In genomic region chr12:55780695-55781094, GRCh38 we compare ENCODE assay signal across 19 cellular contexts. TPM values are rescaled to one million over a fixed set of nuclear protein-coding genes. Genes with fewer than 3 reads are reported as not detected.
DNase-seq lines count a peak whose midpoint lies in the region; ATAC-seq, FAIRE-seq and TF ChIP-seq lines count a peak whose summit lies in the region.
"Had no signal": no experiment of that assay in that cellular context is flagged by ENCODE, and none has a peak within 500 bp of the region (broad histone marks: within the 10 kb centered on the region; RNA-seq: fewer than 3 reads in every experiment).

No MANE protein-coding gene starts in this region.

- POLR2A ChIA-PET in OCI-LY7 (lab: Charles Lee): interaction anchor here (0.5 to 1.3 kb wide), 4 partner anchors 8 to 36 kb away, joined by 3 to 4 read pairs (median 3); no protein-coding TSS in a partner anchor

- no peaks in the 10 kb centered on the region for H3K9me3 Mint-ChIP-seq in activated CD4-positive, alpha-beta T cell treated with anti-CD3 and anti-CD28 coated beads, Interleukin-2, amount 10 ng/mL, durations not matched to agents 24 days and 14 days
- H3K9me3 Mint-ChIP-seq in astrocyte (ENCODE audit: unreplicated experiment): no peaks in the 10 kb centered on the region
- H3K9me3 Mint-ChIP-seq: activated naive CD4-positive, alpha-beta T cell treated with anti-CD3 and anti-CD28 coated beads, Interleukin-2, amount 50 U/mL, for 72 hours; CD14-positive monocyte; natural killer cell treated with Interleukin-12 subunit alpha and Interleukin-12 subunit beta and Interleukin-15 and Interleukin-18, amount 100 ng/mL, for 72 hours had no signal

- no peak overlapping the region for H4K8ac ChIP-seq in trophoblast cell (ENCODE audit: low read depth, low read length)

- no peak overlapping the region for H3K18ac ChIP-seq in trophoblast cell (ENCODE audit: low read length)

- H3K4me1 Mint-ChIP-seq in activated CD4-positive, alpha-beta T cell treated with anti-CD3 and anti-CD28 coated beads, Interleukin-2, amount 10 ng/mL, durations not matched to agents 24 days and 14 days: peaks cover 21% of the 10 kb centered on the region
- H3K4me1 Mint-ChIP-seq in astrocyte (ENCODE audit: low read depth, unreplicated experiment): peaks cover 3% of the 10 kb centered on the region
- H3K4me1 Mint-ChIP-seq: CD14-positive monocyte had no signal

- H3K79me2 ChIP-seq in astrocyte (ENCODE audit: insufficient read depth, low read length) (peaks cover 18% of the 10 kb centered on the region), trophoblast cell (ENCODE audit: control insufficient read depth, insufficient read depth, low read length, poor library complexity) (no peaks in the 10 kb centered on the region), OCI-LY7 (ENCODE audit: insufficient read depth, low read depth, low read length) (no peaks in the 10 kb centered on the region)

- no peak overlapping the region for H4K91ac ChIP-seq in trophoblast cell (ENCODE audit: low read depth, low read length)

- H3K79me1 ChIP-seq in trophoblast cell (ENCODE audit: low read length): no peaks in the 10 kb centered on the region

- no peak overlapping the region for H3K14ac ChIP-seq in trophoblast cell (ENCODE audit: low read length)

- peak overlapping the region; percentile 36 for H3K27ac Mint-ChIP-seq in activated CD4-positive, alpha-beta T cell treated with anti-CD3 and anti-CD28 coated beads, Interleukin-2, amount 10 ng/mL, durations not matched to agents 24 days and 14 days
- H3K27ac Mint-ChIP-seq in astrocyte (ENCODE audit: unreplicated experiment): no peak overlapping the region
- H3K27ac Mint-ChIP-seq: activated naive CD4-positive, alpha-beta T cell treated with anti-CD3 and anti-CD28 coated beads, Interleukin-2, amount 50 U/mL, for 72 hours had no signal

- no peak overlapping the region for H2AFZ ChIP-seq in astrocyte (ENCODE audit: low read depth, low read length)
- no peak overlapping the region for H2AFZ ChIP-seq in trophoblast cell (ENCODE audit: insufficient read depth, low read length, poor library complexity)
- H2AFZ ChIP-seq in OCI-LY7 (ENCODE audit: low read length): no peak overlapping the region

- no peak overlapping the region for H3K4me2 ChIP-seq in astrocyte (ENCODE audit: low read length)
- H3K4me2 ChIP-seq in trophoblast cell (ENCODE audit: low read length): no peak overlapping the region
- H3K4me2 ChIP-seq in OCI-LY7 (ENCODE audit: low read length): no peak overlapping the region

- no peak overlapping the region for H2AK5ac ChIP-seq in trophoblast cell (ENCODE audit: low read length)

- no peak overlapping the region for H2BK5ac ChIP-seq in trophoblast cell (ENCODE audit: low read depth, low read length, poor library complexity)

- no peak overlapping the region for H4K12ac ChIP-seq in trophoblast cell (ENCODE audit: low read depth, low read length)

- H3K27me3 Mint-ChIP-seq in activated CD4-positive, alpha-beta T cell treated with anti-CD3 and anti-CD28 coated beads, Interleukin-2, amount 10 ng/mL, durations not matched to agents 24 days and 14 days: no peaks in the 10 kb centered on the region
- no peaks in the 10 kb centered on the region for H3K27me3 Mint-ChIP-seq in astrocyte (ENCODE audit: low read depth, unreplicated experiment)
- H3K27me3 Mint-ChIP-seq: natural killer cell treated with Interleukin-12 subunit alpha and Interleukin-12 subunit beta and Interleukin-15 and Interleukin-18, amount 100 ng/mL, for 72 hours had no signal

- no peaks in the 10 kb centered on the region for H3K9me2 ChIP-seq in OCI-LY7 (ENCODE audit: insufficient read depth, low read length)

- ATAC-seq in GM21528 (IDR thresholded peaks at IDR 0.05; ENCODE audit: low FRiP score, unreplicated experiment): no peak
- ATAC-seq: activated CD4-positive, CD25-positive, alpha-beta regulatory T cell treated with anti-CD3 and anti-CD28 coated beads, Interleukin-2, amount 50 U/mL, for 24 hours; activated naive CD4-positive, alpha-beta T cell treated with anti-CD3 and anti-CD28 coated beads, Interleukin-2, amount 50 U/mL, for 72 hours; heart left ventricle; natural killer cell treated with Interleukin-12 subunit alpha and Interleukin-12 subunit beta and Interleukin-15 and Interleukin-18, amount 100 ng/mL, for 72 hours had no signal

- H3K4me3 Mint-ChIP-seq in activated CD4-positive, alpha-beta T cell treated with anti-CD3 and anti-CD28 coated beads, Interleukin-2, amount 10 ng/mL, durations not matched to agents 24 days and 14 days: peak overlapping the region; percentile 17
- no peak overlapping the region for H3K4me3 Mint-ChIP-seq in astrocyte (ENCODE audit: unreplicated experiment)
- H3K4me3 Mint-ChIP-seq: CD14-positive monocyte; natural killer cell treated with Interleukin-12 subunit alpha and Interleukin-12 subunit beta and Interleukin-15 and Interleukin-18, amount 100 ng/mL, for 72 hours had no signal

- H3K9ac ChIP-seq in astrocyte (ENCODE audit: low read length): no peak overlapping the region
- no peak overlapping the region for H3K9ac ChIP-seq in trophoblast cell (ENCODE audit: low read length)

- intact Hi-C loops in activated CD4-positive, alpha-beta T cell treated with anti-CD3 and anti-CD28 coated beads, Interleukin-2, amount 10 ng/mL, durations not matched to agents 24 days and 14 days (cut with micrococcal nuclease): no loop called here
- intact Hi-C loops in OCI-LY7 (cut with micrococcal nuclease; ENCODE audit: unreplicated experiment): no loop called here

- no peak for FAIRE-seq in astrocyte (lab: Jason Lieb, UNC)
- FAIRE-seq in small intestine (lab: Jason Lieb, UNC): no peak
- FAIRE-seq: keratinocyte had no signal

- H2BK12ac ChIP-seq in trophoblast cell (ENCODE audit: low read length): no peak overlapping the region

- H3K4me1 ChIP-seq in astrocyte (ENCODE audit: insufficient read depth, low read length) (no peaks in the 10 kb centered on the region), trophoblast cell (ENCODE audit: control insufficient read depth in 1 of 2, insufficient read depth in 2 of 2, low read length in 2 of 2) (no peaks in the 10 kb centered on the region), small intestine (ENCODE audit: control insufficient read depth in 2 of 2, insufficient read depth in 1 of 2, low read depth in 1 of 2, low read length in 1 of 2) (no peaks in the 10 kb centered on the region), OCI-LY7 (ENCODE audit: insufficient read depth, low read length, poor library complexity, severe bottlenecking) (no peaks in the 10 kb centered on the region)
- H3K4me1 ChIP-seq: heart left ventricle, prostate gland had no signal

- H3K23ac ChIP-seq in trophoblast cell (ENCODE audit: low read length): no peak overlapping the region

- H3K4me3 ChIP-seq in astrocyte (ENCODE audit: insufficient read depth, low read depth, low read length) (no peak overlapping the region), trophoblast cell (ENCODE audit: low read depth, low read length) (no peak overlapping the region), small intestine (ENCODE audit: low read depth in 1 of 2, low read length in 2 of 2) (no peak overlapping the region), OCI-LY7 (ENCODE audit: low read depth, low read length, poor library complexity, severe bottlenecking) (no peak overlapping the region)
- H3K4me3 ChIP-seq: heart left ventricle, prostate gland, tibial nerve had no signal

- H3K27ac ChIP-seq in astrocyte (ENCODE audit: low read depth, low read length) (no peak overlapping the region), trophoblast cell (ENCODE audit: low read depth, low read length) (no peak overlapping the region), small intestine (ENCODE audit: low read depth in 1 of 2, low read length in 1 of 2) (no peak overlapping the region), OCI-LY7 (ENCODE audit: low read depth, low read length, poor library complexity, severe bottlenecking) (no peak overlapping the region)
- H3K27ac ChIP-seq: heart left ventricle, prostate gland, tibial nerve had no signal

- H2BK120ac ChIP-seq in trophoblast cell (ENCODE audit: insufficient read depth, low read length, poor library complexity): no peak overlapping the region

- H3K9me3 ChIP-seq in astrocyte (ENCODE audit: insufficient read depth, low read depth, low read length) (no peaks in the 10 kb centered on the region), trophoblast cell (ENCODE audit: insufficient read depth, low read depth, low read length) (no peaks in the 10 kb centered on the region), small intestine (ENCODE audit: control insufficient read depth, low read depth) (no peaks in the 10 kb centered on the region), OCI-LY7 (ENCODE audit: low read length) (no peaks in the 10 kb centered on the region)
- H3K9me3 ChIP-seq: heart left ventricle, prostate gland, tibial nerve had no signal

- H3K36me3 ChIP-seq in astrocyte (ENCODE audit: insufficient read depth, low read length) (peaks cover 42% of the 10 kb centered on the region), trophoblast cell (ENCODE audit: control insufficient read depth in 1 of 2, insufficient read depth in 2 of 2, low read length in 2 of 2) (peaks cover 26 to 38% of the 10 kb centered on the region in 2 experiments), small intestine (ENCODE audit: control insufficient read depth in 2 of 2, insufficient read depth in 2 of 2, low read length in 2 of 2) (peaks cover 0 to 23% of the 10 kb centered on the region in 2 donors), OCI-LY7 (ENCODE audit: insufficient read depth, low read length) (peaks cover 97% of the 10 kb centered on the region)
- H3K36me3 ChIP-seq: prostate gland had no signal

- BruUV-seq in OCI-LY7 (replicated peaks; lab: Mats Ljungman, UMichigan): no TSS peak

- no peak for DNase-seq in activated CD4-positive, alpha-beta T cell treated with anti-CD3 and anti-CD28 coated beads, Interleukin-2, amount 10 ng/mL, durations not matched to agents 24 days and 14 days
- no peak for DNase-seq in activated CD4-positive, alpha-beta T cell treated with anti-CD3 and anti-CD28 coated beads, Interleukin-2, amount 50 U/mL, for 48 hours
- peak; percentile 83 for DNase-seq in OCI-M1 (lab: John Stamatoyannopoulos, UW)
- peak; percentile 25 for DNase-seq in astrocyte (ENCODE audit: low read depth)
- DNase-seq in trophoblast cell: peak; percentile 2 to 65
- DNase-seq in small intestine: no peak
- no peak for DNase-seq in OCI-LY7 (ENCODE audit: low spot score)
- DNase-seq: 8988T; activated CD8-positive, alpha-beta memory T cell treated with anti-CD3 and anti-CD28 coated beads, Interleukin-2, amount 50 U/mL, for 4 hours; heart left ventricle; NCI-H1694 had no signal

- peaks cover 64% of the 10 kb centered on the region for H3K36me3 Mint-ChIP-seq in activated CD4-positive, alpha-beta T cell treated with anti-CD3 and anti-CD28 coated beads, Interleukin-2, amount 10 ng/mL, durations not matched to agents 24 days and 14 days (ENCODE audit: low read depth)
- peaks cover 7% of the 10 kb centered on the region for H3K36me3 Mint-ChIP-seq in astrocyte (ENCODE audit: low read depth, unreplicated experiment)

- CTCF ChIA-PET in OCI-LY7 (lab: Charles Lee; ENCODE audit: unreplicated experiment): no interaction called here

- H4K20me1 ChIP-seq in astrocyte (ENCODE audit: insufficient read depth, low read length): peaks cover 12% of the 10 kb centered on the region
- no peaks in the 10 kb centered on the region for H4K20me1 ChIP-seq in OCI-LY7 (ENCODE audit: insufficient read depth, low read length)

- H3K27me3 ChIP-seq in astrocyte (ENCODE audit: insufficient read depth, low read length) (no peaks in the 10 kb centered on the region), trophoblast cell (ENCODE audit: insufficient read depth, low read length) (no peaks in the 10 kb centered on the region), small intestine (ENCODE audit: control insufficient read depth in 2 of 2, insufficient read depth in 2 of 2, low read length in 2 of 2) (no peaks in the 10 kb centered on the region)
- H3K27me3 ChIP-seq: heart left ventricle, tibial nerve had no signal

- TF ChIP-seq CTCF in astrocyte (IDR thresholded peaks at IDR 0.05; ENCODE audit: insufficient read depth, low read depth, low read length) (no peak), OCI-LY7 (conservative IDR thresholded peaks at IDR 0.05; ENCODE audit: low read length) (no peak)

- WGBS in trophoblast cell (ENCODE audit: extremely low coverage, insufficient coverage, insufficient read length): no CpG with 5 or more reads among the region's 2 CpGs
- WGBS in small intestine, 3 donors: 65 to 80% (median 67%) methylated on average over 2 of the region's 2 CpGs

- H3K4ac ChIP-seq in trophoblast cell (ENCODE audit: low read depth, low read length): no peak overlapping the region

RNA-seq across cellular contexts. Expression of gene SARNP, which starts 36.8 kb away (rescaled TPM):
- total RNA-seq in activated CD4-positive, alpha-beta T cell treated with anti-CD3 and anti-CD28 coated beads, Interleukin-2, amount 10 ng/mL, durations not matched to agents 24 days and 14 days: 76.6 and 81.6 TPM in 2 replicates
- total RNA-seq in astrocyte (95.7 and 105 TPM in 2 replicates), OCI-LY7 (2022) (85.5 and 92.0 TPM in 2 replicates)
- polyA plus RNA-seq in trophoblast cell (2013): 174 and 182 TPM in 2 replicates
- polyA plus RNA-seq in small intestine: 10 to 100 TPM; 72.2 to 89.8 (median 78.4) TPM
- total RNA-seq in OCI-LY7 (2014; rRNA removed; shearing (Covaris generic)): 86.1 and 161 TPM in 2 replicates

RNA-seq across cellular contexts. Expression of gene ORMDL2, which starts 37.1 kb away (rescaled TPM):
- 49.8 and 55.8 TPM in 2 replicates for total RNA-seq in activated CD4-positive, alpha-beta T cell treated with anti-CD3 and anti-CD28 coated beads, Interleukin-2, amount 10 ng/mL, durations not matched to agents 24 days and 14 days
- 54.8 and 58.9 TPM in 2 replicates for total RNA-seq in astrocyte
- 105 and 118 TPM in 2 replicates for polyA plus RNA-seq in trophoblast cell (2013)
- 10 to 100 TPM; 27.1 to 50.4 (median 34.0) TPM for polyA plus RNA-seq in small intestine
- total RNA-seq in OCI-LY7 (2014; rRNA removed; shearing (Covaris generic)): 13.4 and 20.0 TPM in 2 replicates
- total RNA-seq in OCI-LY7 (2022): 22.9 and 27.1 TPM in 2 replicates

RNA-seq across cellular contexts. Expression of gene GDF11, which starts 37.8 kb away (rescaled TPM):
- 14.3 and 15.1 TPM in 2 replicates for total RNA-seq in activated CD4-positive, alpha-beta T cell treated with anti-CD3 and anti-CD28 coated beads, Interleukin-2, amount 10 ng/mL, durations not matched to agents 24 days and 14 days
- 25.3 and 28.9 TPM in 2 replicates for total RNA-seq in astrocyte
- polyA plus RNA-seq in trophoblast cell (2013): 8.6 and 9.5 TPM in 2 replicates
- polyA plus RNA-seq in small intestine: 1 to 10 TPM in 2 of 3 donors, under 1 TPM in 1; 0.22 to 2.7 (median 2.2) TPM
- 4.5 and 5.2 TPM in 2 replicates for total RNA-seq in OCI-LY7 (2014; rRNA removed; shearing (Covaris generic))
- total RNA-seq in OCI-LY7 (2022): 18.0 and 19.9 TPM in 2 replicates

RNA-seq across cellular contexts. Expression of gene DNAJC14, which starts 48.7 kb away (rescaled TPM):
- 39.8 and 42.0 TPM in 2 replicates for total RNA-seq in activated CD4-positive, alpha-beta T cell treated with anti-CD3 and anti-CD28 coated beads, Interleukin-2, amount 10 ng/mL, durations not matched to agents 24 days and 14 days
- 26.3 and 29.7 TPM in 2 replicates for total RNA-seq in astrocyte
- polyA plus RNA-seq in trophoblast cell (2013): 18.9 and 19.5 TPM in 2 replicates
- polyA plus RNA-seq in small intestine: 10 to 100 TPM; 12.7 to 25.3 (median 13.2) TPM
- 50.8 and 60.9 TPM in 2 replicates for total RNA-seq in OCI-LY7 (2014; rRNA removed; shearing (Covaris generic))
- total RNA-seq in OCI-LY7 (2022): 52.3 and 59.3 TPM in 2 replicates

RNA-seq across cellular contexts. Expression of gene CD63, which starts 51.9 kb away (rescaled TPM):
- total RNA-seq in activated CD4-positive, alpha-beta T cell treated with anti-CD3 and anti-CD28 coated beads, Interleukin-2, amount 10 ng/mL, durations not matched to agents 24 days and 14 days: 190 and 196 TPM in 2 replicates
- total RNA-seq in astrocyte: 965 and 1,014 TPM in 2 replicates
- 2,489 and 2,535 TPM in 2 replicates for polyA plus RNA-seq in trophoblast cell (2013)
- 100 to 1,000 TPM; 561 to 710 (median 694) TPM for polyA plus RNA-seq in small intestine
- total RNA-seq in OCI-LY7 (2014; rRNA removed; shearing (Covaris generic)): 102 and 143 TPM in 2 replicates
- total RNA-seq in OCI-LY7 (2022): 112 and 130 TPM in 2 replicates

Comparison
In these comparisons a context has a peak if more than half of its experiments do, and no peak if none do; other contexts are left out.
1. DNase-seq: peak in OCI-M1 (single experiment), astrocyte (single experiment) and trophoblast cell (2 of 2); none in activated CD4-positive, alpha-beta T cell treated with anti-CD3 and anti-CD28 coated beads, Interleukin-2, amount 10 ng/mL, durations not matched to agents 24 days and 14 days (single experiment), activated CD4-positive, alpha-beta T cell treated with anti-CD3 and anti-CD28 coated beads, Interleukin-2, amount 50 U/mL, for 48 hours (0 of 2), small intestine (single experiment) and OCI-LY7 (single experiment).